17 cellular contexts compared by ENCODE assay signal in genomic region chr2:7706791-7707190, GRCh38.
"Had no signal": no experiment of that assay in that cellular context is flagged by ENCODE, and none has a peak within 500 bp of the region (broad histone marks: within the 10 kb centered on the region; RNA-seq: fewer than 3 reads in every experiment).

No MANE protein-coding gene starts in this region.

- H3K4me1 ChIP-seq: gastroesophageal sphincter, left lung, parathyroid adenoma, tibial artery had no signal

- H3K27me3 ChIP-seq: gastroesophageal sphincter, heart right ventricle, left lung, tibial artery had no signal

- H2AFZ ChIP-seq: parathyroid adenoma had no signal

- ATAC-seq: activated CD4-positive, CD25-positive, alpha-beta regulatory T cell treated with anti-CD3 and anti-CD28 coated beads, Interleukin-2, amount 50 U/mL, for 24 hours; activated T-helper 17 cell treated with anti-CD3 and anti-CD28 coated beads, Interleukin-2, amount 50 U/mL, for 72 hours; gastroesophageal sphincter; heart right ventricle; left lung had no signal

- FAIRE-seq: islet of Langerhans, urothelium cell line had no signal

- H3K9ac ChIP-seq: parathyroid adenoma had no signal

- H3K36me3 ChIP-seq: gastroesophageal sphincter, heart right ventricle, left lung, tibial artery had no signal

- H3K79me2 ChIP-seq: parathyroid adenoma had no signal

- H3K4me3 ChIP-seq: gastroesophageal sphincter, heart right ventricle, left lung, tibial artery had no signal

- H3K9me3 ChIP-seq: left lung, tibial artery had no signal

- DNase-seq: activated CD4-positive, alpha-beta T cell treated with anti-CD3 and anti-CD28 coated beads, Interleukin-2, amount 50 U/mL, for 4 hours; activated naive CD4-positive, alpha-beta T cell treated with Interleukin-2 at 50 U/mL for 16 hours; aorta; effector memory CD4-positive, alpha-beta T cell; heart right ventricle; left lung; naive B cell; stimulated activated CD4-positive, alpha-beta T cell treated with anti-CD3 and anti-CD28 coated beads, Interleukin-15, amount 100 ng/mL, for 24 hours; stimulated activated CD4-positive, alpha-beta T cell treated with anti-CD3 and anti-CD28 coated beads, Interleukin-4, amount 100 ng/mL, for 1 hour; stimulated activated naive CD4-positive, alpha-beta T cell; tibial artery had no signal

- H3K27ac ChIP-seq: gastroesophageal sphincter, heart right ventricle, left lung, parathyroid adenoma, tibial artery had no signal
